ENCODE assay signal across 23 cellular contexts in genomic region chr19:49407482-49408015, GRCh38. TPM values are rescaled to one million over a fixed set of nuclear protein-coding genes. Genes with fewer than 3 reads are reported as not detected.
DNase-seq lines count a peak whose midpoint lies in the region; ATAC-seq, FAIRE-seq and TF ChIP-seq lines count a peak whose summit lies in the region.
"Had no signal": no experiment of that assay in that cellular context is flagged by ENCODE, and none has a peak within 500 bp of the region (broad histone marks: within the 10 kb centered on the region; RNA-seq: fewer than 3 reads in every experiment).

No MANE protein-coding gene starts in this region.

- H3K4me2 ChIP-seq in OCI-LY3 (ENCODE audit: low read length) = peak overlapping the region; percentile 24

- H3K79me2 ChIP-seq in OCI-LY3 (ENCODE audit: low read length) = no peaks in the 10 kb centered on the region

- no peaks in the 10 kb centered on the region for H3K27me3 Mint-ChIP-seq in activated naive CD4-positive, alpha-beta T cell treated with anti-CD3 and anti-CD28 coated beads, Interleukin-2, amount 50 U/mL, for 24 hours
- no peaks in the 10 kb centered on the region for H3K27me3 Mint-ChIP-seq in naive thymus-derived CD8-positive, alpha-beta T cell

- no peak for FAIRE-seq in GM12891 (lab: Jason Lieb, UNC)
- FAIRE-seq: D721Med, H54 had no signal

- no peak overlapping the region for H3K27ac ChIP-seq in OCI-LY3 (ENCODE audit: low read length)
- H3K27ac ChIP-seq: SJSA1 had no signal

- DNase-seq in activated naive CD4-positive, alpha-beta T cell treated with Interleukin-2 at 50 U/mL for 16 hours = no peak
- no peak for DNase-seq in naive thymus-derived CD8-positive, alpha-beta T cell
- DNase-seq in NCI-H526 (lab: John Stamatoyannopoulos, UW) (no peak), GM12891 (ENCODE audit: insufficient read length, low spot score) (no peak)
- DNase-seq: ACHN; AML-193; CD8-positive, alpha-beta memory T cell; DMS79; IMR-90; Karpas-422; MM.1S; NCI-H1092 treated with DMSO at 0.1 percent for 48 hours; NCI-H1694; NCI-H446; NCI-H748 treated with DMSO at 0.1 percent for 48 hours; PC-3 had no signal

- peaks cover 48% of the 10 kb centered on the region for H3K4me1 Mint-ChIP-seq in activated naive CD4-positive, alpha-beta T cell treated with anti-CD3 and anti-CD28 coated beads, Interleukin-2, amount 50 U/mL, for 24 hours
- H3K4me1 Mint-ChIP-seq in naive thymus-derived CD8-positive, alpha-beta T cell = peaks cover 42 to 67% (median 61%) of the 10 kb centered on the region in 4 donors

- no peak for TF ChIP-seq CTCF in OCI-LY3 (IDR thresholded peaks at IDR 0.05; ENCODE audit: low read depth, low read length)

- POLR2A ChIA-PET in naive thymus-derived CD8-positive, alpha-beta T cell (lab: Charles Lee) = interaction anchor here (1.9 kb wide), 1 partner anchor 13 kb away, joined by 4 read pairs; no protein-coding TSS in a partner anchor

- H3K27me3 ChIP-seq in OCI-LY3 (ENCODE audit: low read depth, low read length) = no peaks in the 10 kb centered on the region
- H3K27me3 ChIP-seq: SJSA1 had no signal

- no peak overlapping the region for H3K4me3 ChIP-seq in OCI-LY3 (ENCODE audit: low read length)
- H3K4me3 ChIP-seq: SJSA1 had no signal

- H3K4me3 Mint-ChIP-seq in activated naive CD4-positive, alpha-beta T cell treated with anti-CD3 and anti-CD28 coated beads, Interleukin-2, amount 50 U/mL, for 24 hours = no peak overlapping the region
- H3K4me3 Mint-ChIP-seq in naive thymus-derived CD8-positive, alpha-beta T cell = peak overlapping the region in 1 of 10 donors; percentile 37

- ATAC-seq in naive thymus-derived CD8-positive, alpha-beta T cell = no peak
- no peak for ATAC-seq in HG02840 (IDR thresholded peaks at IDR 0.05; ENCODE audit: low FRiP score, unreplicated experiment)
- ATAC-seq: PC-3 had no signal

- peaks cover 42% of the 10 kb centered on the region for H3K4me1 ChIP-seq in OCI-LY3 (ENCODE audit: low read length)
- H3K4me1 ChIP-seq: SJSA1 had no signal

- no peaks in the 10 kb centered on the region for H3K36me3 Mint-ChIP-seq in activated naive CD4-positive, alpha-beta T cell treated with anti-CD3 and anti-CD28 coated beads, Interleukin-2, amount 50 U/mL, for 24 hours
- no peaks in the 10 kb centered on the region for H3K36me3 Mint-ChIP-seq in naive thymus-derived CD8-positive, alpha-beta T cell
- H3K36me3 Mint-ChIP-seq: CD8-positive, alpha-beta memory T cell had no signal

- H3K27ac Mint-ChIP-seq in activated naive CD4-positive, alpha-beta T cell treated with anti-CD3 and anti-CD28 coated beads, Interleukin-2, amount 50 U/mL, for 24 hours = peak overlapping the region; percentile 26
- H3K27ac Mint-ChIP-seq in naive thymus-derived CD8-positive, alpha-beta T cell = peak overlapping the region in 8 of 10 donors; percentile 3 to 89 (median 73)

- H3K9me3 Mint-ChIP-seq in activated naive CD4-positive, alpha-beta T cell treated with anti-CD3 and anti-CD28 coated beads, Interleukin-2, amount 50 U/mL, for 24 hours = no peaks in the 10 kb centered on the region
- H3K9me3 Mint-ChIP-seq in naive thymus-derived CD8-positive, alpha-beta T cell = no peaks in the 10 kb centered on the region
- H3K9me3 Mint-ChIP-seq: CD8-positive, alpha-beta memory T cell had no signal

- H3K36me3 ChIP-seq in OCI-LY3 (replicated peaks; ENCODE audit: low read depth, low read length) = no peaks in the 10 kb centered on the region
- H3K36me3 ChIP-seq: SJSA1 had no signal

- TF ChIP-seq POLR2A in GM12891 (IDR thresholded peaks at IDR 0.05; ENCODE audit: low read depth, low read length) = no peak

- no peak overlapping the region for H3K9ac ChIP-seq in OCI-LY3 (ENCODE audit: low read length)

- H3K9me3 ChIP-seq in OCI-LY3 (ENCODE audit: insufficient read depth, low read length) = no peaks in the 10 kb centered on the region
- H3K9me3 ChIP-seq: SJSA1 had no signal

- H4K20me1 ChIP-seq in OCI-LY3 (ENCODE audit: insufficient read depth, low read length) = no peaks in the 10 kb centered on the region

- no peak overlapping the region for H2AFZ ChIP-seq in OCI-LY3 (ENCODE audit: low read depth, low read length)

TF ChIP-seq in GM12891, 5 proteins besides CTCF, POLR2A, EP300 and RAD21:
- TF ChIP-seq POLR2AphosphoS5 (IDR thresholded peaks at IDR 0.05; ENCODE audit: low read depth, low read length) (no peak), TAF1 (IDR thresholded peaks at IDR 0.05; ENCODE audit: low read depth, low read length) (no peak), SPI1 (IDR thresholded peaks at IDR 0.05; ENCODE audit: low read depth, low read length) (no peak), PAX5 (IDR thresholded peaks at IDR 0.05; ENCODE audit: insufficient read depth, low read length, severe bottlenecking) (no peak), POU2F2 (IDR thresholded peaks at IDR 0.05; ENCODE audit: low read depth, low read length) (no peak)

RNA-seq across cellular contexts. Expression of gene PTH2, which starts 15.7 kb away (rescaled TPM):
- total RNA-seq in naive thymus-derived CD8-positive, alpha-beta T cell = not detected
- polyA plus RNA-seq in naive thymus-derived CD8-positive, alpha-beta T cell = not detected
- polyA plus RNA-seq in GM12891 (2012; ENCODE audit: low read depth, missing spikeins) = not detected
- total RNA-seq: CD8-positive, alpha-beta memory T cell; HT1080; IMR-90; PC-3; SJSA1 had no signal
- polyA plus RNA-seq: CD8-positive, alpha-beta memory T cell; IMR-90 had no signal

RNA-seq across cellular contexts. Expression of gene GFY, which starts 17.6 kb away (rescaled TPM):
- not detected for total RNA-seq in naive thymus-derived CD8-positive, alpha-beta T cell
- polyA plus RNA-seq in naive thymus-derived CD8-positive, alpha-beta T cell = not detected
- polyA plus RNA-seq in GM12891 (2012; ENCODE audit: low read depth, missing spikeins) = not detected
- total RNA-seq: CD8-positive, alpha-beta memory T cell; HT1080; IMR-90; PC-3; SJSA1 had no signal
- polyA plus RNA-seq: CD8-positive, alpha-beta memory T cell; IMR-90 had no signal

RNA-seq across cellular contexts. Expression of gene KASH5, which starts 19.5 kb away (rescaled TPM):
- total RNA-seq in naive thymus-derived CD8-positive, alpha-beta T cell = under 1 TPM in 1 of 2 experiments, not detected in 1; 0.36 TPM
- under 1 TPM in 1 of 3 donors, not detected in 2; 0.22 TPM for polyA plus RNA-seq in naive thymus-derived CD8-positive, alpha-beta T cell
- 0.18 TPM for polyA plus RNA-seq in GM12891 (2012; ENCODE audit: low read depth, missing spikeins)
- total RNA-seq: HT1080, IMR-90, PC-3, SJSA1 had no signal
- polyA plus RNA-seq: CD8-positive, alpha-beta memory T cell; IMR-90 had no signal

RNA-seq across cellular contexts. Expression of gene SLC17A7, which starts 33.8 kb away (rescaled TPM):
- total RNA-seq in naive thymus-derived CD8-positive, alpha-beta T cell = under 1 TPM; 0.27 to 0.73 TPM
- polyA plus RNA-seq in naive thymus-derived CD8-positive, alpha-beta T cell = not detected
- polyA plus RNA-seq in GM12891 (2012; ENCODE audit: low read depth, missing spikeins) = 0.09 TPM
- total RNA-seq: IMR-90, SJSA1 had no signal
- polyA plus RNA-seq: CD8-positive, alpha-beta memory T cell had no signal

RNA-seq across cellular contexts. Expression of gene DKKL1, which starts 43.9 kb away (rescaled TPM):
- total RNA-seq in naive thymus-derived CD8-positive, alpha-beta T cell = not detected
- not detected for polyA plus RNA-seq in naive thymus-derived CD8-positive, alpha-beta T cell
- not detected for polyA plus RNA-seq in GM12891 (2012; ENCODE audit: low read depth, missing spikeins)
- total RNA-seq: CD8-positive, alpha-beta memory T cell; HT1080; IMR-90 had no signal
- polyA plus RNA-seq: CD8-positive, alpha-beta memory T cell had no signal
